ENCODE assay signal across 20 cellular contexts in the genomic region with DNA sequence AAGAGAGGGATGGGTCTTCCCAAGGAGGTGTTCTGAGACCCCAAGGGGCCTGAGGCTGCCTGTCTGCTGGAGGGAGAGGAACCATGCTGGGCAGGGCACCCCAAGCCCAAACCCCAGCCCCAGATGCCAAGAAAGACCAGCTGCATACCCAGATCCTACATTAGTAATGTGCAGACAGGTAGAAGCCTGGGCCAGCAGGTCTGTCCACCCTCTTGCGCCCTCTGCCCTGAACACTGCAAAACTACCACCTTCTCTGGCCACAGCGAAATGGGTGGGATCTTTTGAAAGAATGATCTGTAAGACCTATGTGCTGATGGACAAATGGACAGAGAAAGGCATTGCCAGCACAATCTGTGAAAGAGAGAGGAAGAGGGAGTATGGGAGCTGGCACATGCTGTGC.
A peak's percentile ranks its signal among the peaks of the same experiment; 100 is the strongest.
DNase-seq lines count a peak whose midpoint lies in the region; ATAC-seq and TF ChIP-seq lines count a peak whose summit lies in the region.
"Had no signal": no experiment of that assay in that cellular context is flagged by ENCODE, and none has a peak within 500 bp of the region (broad histone marks: within the 10 kb centered on the region; RNA-seq: fewer than 3 reads in every experiment).

No MANE protein-coding gene starts in this region.

- H3K4me1 ChIP-seq in iPS DF 6.9 (ENCODE audit: control insufficient read depth, insufficient read depth, low read length) (0 out of 2 replicates have a peak, but pooled peaks cover 2% of the 10 kb centered on the region), suprapubic skin (no peaks in the 10 kb centered on the region)

- ATAC-seq in WTC11 (peak; percentile 63), HG02763 (IDR thresholded peaks at IDR 0.05; ENCODE audit: unreplicated experiment) (no peak)
- ATAC-seq: CD8-positive, alpha-beta T cell had no signal

- peaks cover 28% of the 10 kb centered on the region for H3K9me3 Mint-ChIP-seq in WTC11
- peaks cover 4% of the 10 kb centered on the region for H3K9me3 Mint-ChIP-seq in progenitor cell of endocrine pancreas (ENCODE audit: low read depth)
- H3K9me3 Mint-ChIP-seq: CD8-positive, alpha-beta T cell had no signal

- H3K4me3 ChIP-seq in iPS DF 6.9 (ENCODE audit: low read length) (no peak overlapping the region), suprapubic skin (no peak overlapping the region)

- H3K27ac ChIP-seq in iPS DF 6.9 (ENCODE audit: low read length), result no peak overlapping the region
- no peak overlapping the region for H3K27ac ChIP-seq in suprapubic skin
- H3K27ac ChIP-seq: RWPE1 had no signal

- no peaks in the 10 kb centered on the region for H3K36me3 ChIP-seq in iPS DF 6.9 (ENCODE audit: control insufficient read depth, insufficient read depth, low read length)
- no peaks in the 10 kb centered on the region for H3K36me3 ChIP-seq in suprapubic skin

- CTCF ChIA-PET in WTC11 (lab: Charles Lee), result interaction anchor here (1.4 kb wide), 1 partner anchor 283 kb away, joined by 8 read pairs; a partner anchor contains a TSS

- no peak overlapping the region for H3K27ac Mint-ChIP-seq in WTC11
- H3K27ac Mint-ChIP-seq in progenitor cell of endocrine pancreas, result no peak overlapping the region
- H3K27ac Mint-ChIP-seq: CD8-positive, alpha-beta T cell had no signal

- no CpG with 5 or more reads among the region's 2 CpGs for WGBS in iPS DF 6.9 (ENCODE audit: insufficient coverage, insufficient read length)
- 90% methylated on average over 2 of the region's 2 CpGs for WGBS in suprapubic skin

- POLR2A ChIA-PET in WTC11 (lab: Charles Lee), result no interaction called here

- H3K4me3 Mint-ChIP-seq in WTC11, result no peak overlapping the region
- no peak overlapping the region for H3K4me3 Mint-ChIP-seq in progenitor cell of endocrine pancreas (ENCODE audit: low read depth)
- H3K4me3 Mint-ChIP-seq: CD8-positive, alpha-beta T cell had no signal

- no peak for TF ChIP-seq EP300 in suprapubic skin (IDR thresholded peaks at IDR 0.05)

- TF ChIP-seq CTCF in WTC11 (IDR thresholded peaks at IDR 0.05) (no peak), progenitor cell of endocrine pancreas (IDR thresholded peaks at IDR 0.05; ENCODE audit: unreplicated experiment) (peak; percentile 24), suprapubic skin (IDR thresholded peaks at IDR 0.05) (no peak)

- H3K27me3 ChIP-seq in iPS DF 6.9 (ENCODE audit: control insufficient read depth, insufficient read depth, low read length) (no peaks in the 10 kb centered on the region), suprapubic skin (no peaks in the 10 kb centered on the region)

- H3K4me1 Mint-ChIP-seq in WTC11 (peaks cover 24% of the 10 kb centered on the region), progenitor cell of endocrine pancreas (ENCODE audit: low read depth) (no peaks in the 10 kb centered on the region)

- H3K36me3 Mint-ChIP-seq in WTC11 (peaks cover 8% of the 10 kb centered on the region), progenitor cell of endocrine pancreas (ENCODE audit: insufficient read depth) (no peaks in the 10 kb centered on the region)
- H3K36me3 Mint-ChIP-seq: CD8-positive, alpha-beta T cell had no signal

- DNase-seq in NCI-H146 (lab: John Stamatoyannopoulos, UW) (peak; percentile 34), NCI-H146 treated with DMSO at 0.1 percent for 48 hours (lab: John Stamatoyannopoulos, UW; ENCODE audit: unreplicated experiment) (no peak), WTC11 (ENCODE audit: low spot score) (peak; percentile 33), iPS DF 6.9 (ENCODE audit: low read depth, low spot score) (peak; percentile 9), progenitor cell of endocrine pancreas (ENCODE audit: low spot score, unreplicated experiment) (no peak), suprapubic skin (ENCODE audit: low spot score in 2 of 2) (no peak)
- DNase-seq in stimulated activated CD4-positive, alpha-beta T cell treated with anti-CD3 and anti-CD28 coated beads, Interleukin-2, amount 100 ng/mL, for 24 hours, result no peak
- DNase-seq: 8988T; C1 segment of cervical spinal cord; CD8-positive, alpha-beta T cell; DMS153; EL; GF-D8; Karpas-422; NCI-H187 treated with DMSO at 0.1 percent for 48 hours; NCI-H510A; SHP77 treated with DMSO at 0.1 percent for 48 hours; SK-N-SH had no signal

- no peak for TF ChIP-seq POLR2A in suprapubic skin (IDR thresholded peaks at IDR 0.05)

- H3K9me3 ChIP-seq in iPS DF 6.9 (ENCODE audit: control insufficient read depth, insufficient read depth, low read length), result no peaks in the 10 kb centered on the region
- H3K9me3 ChIP-seq in suprapubic skin, result no peaks in the 10 kb centered on the region
- H3K9me3 ChIP-seq: SK-N-SH had no signal

- H3K27me3 Mint-ChIP-seq in WTC11 (ENCODE audit: low read depth) (no peaks in the 10 kb centered on the region), progenitor cell of endocrine pancreas (peaks cover 12% of the 10 kb centered on the region)

TF ChIP-seq in WTC11, 78 proteins besides CTCF, POLR2A, EP300 and RAD21:
- no peak for TF ChIP-seq TEAD1 (CRISPR knock-in tag; IDR thresholded peaks at IDR 0.05)
- TF ChIP-seq, protein P1, sequence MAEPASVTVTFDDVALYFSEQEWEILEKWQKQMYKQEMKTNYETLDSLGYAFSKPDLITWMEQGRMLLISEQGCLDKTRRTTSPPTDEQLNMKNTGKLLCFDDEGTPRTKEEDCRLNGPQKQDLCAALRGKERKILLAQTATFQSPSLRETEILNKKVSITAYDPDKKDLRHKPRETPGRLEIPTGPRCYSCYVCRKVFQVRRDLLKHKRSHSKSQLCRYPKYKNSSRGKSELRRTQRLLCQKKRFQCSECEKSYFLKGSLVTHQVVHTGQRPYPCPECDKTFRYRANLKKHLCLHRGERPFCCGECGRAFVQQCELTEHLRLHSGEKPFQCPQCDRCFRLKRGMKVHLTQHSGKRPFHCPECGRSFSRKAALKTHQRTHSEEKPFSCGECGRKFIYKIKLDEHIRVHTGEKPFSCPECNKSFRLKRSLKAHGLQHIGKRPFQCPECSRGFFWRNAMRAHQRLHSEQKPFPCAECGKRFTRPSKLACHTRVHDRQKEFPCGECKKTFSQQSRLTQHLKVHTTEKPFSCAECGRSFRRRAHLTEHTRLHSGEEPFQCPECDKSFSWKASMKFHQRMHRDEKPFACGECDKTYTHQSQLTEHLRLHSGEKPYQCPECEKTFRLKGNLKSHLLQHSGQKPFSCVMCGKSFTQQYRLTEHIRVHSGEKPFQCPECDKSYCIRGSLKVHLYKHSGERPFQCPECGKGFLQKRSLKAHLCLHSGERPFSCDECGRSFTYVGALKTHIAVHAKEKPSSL (CRISPR knock-in tag; conservative IDR thresholded peaks at IDR 0.05), result no peak
- TF ChIP-seq NFATC4 (CRISPR knock-in tag; IDR thresholded peaks at IDR 0.05), result no peak
- no peak for TF ChIP-seq HMGA2 (CRISPR knock-in tag; IDR thresholded peaks at IDR 0.05)
- TF ChIP-seq CREM (CRISPR knock-in tag; IDR thresholded peaks at IDR 0.05), result no peak
- TF ChIP-seq KAT7 (CRISPR knock-in tag; IDR thresholded peaks at IDR 0.05; ENCODE audit: borderline replicate concordance), result no peak
- no peak for TF ChIP-seq MXD4 (CRISPR knock-in tag; IDR thresholded peaks at IDR 0.05; ENCODE audit: borderline replicate concordance)

Comparison
In these comparisons a context has a peak if more than half of its experiments do, and no peak if none do; other contexts are left out.
1. DNase-seq: peak in NCI-H146 (single experiment), WTC11 (single experiment) and iPS DF 6.9 (single experiment); none in NCI-H146 treated with DMSO at 0.1 percent for 48 hours (single experiment), progenitor cell of endocrine pancreas (single experiment), stimulated activated CD4-positive, alpha-beta T cell treated with anti-CD3 and anti-CD28 coated beads, Interleukin-2, amount 100 ng/mL, for 24 hours (0 of 2) and suprapubic skin (0 of 2).